Comparison of ENCODE assay signal across 14 cellular contexts in genomic region chr16:50617630-50618184, GRCh38.
DNase-seq lines count a peak whose midpoint lies in the region; ATAC-seq, FAIRE-seq and TF ChIP-seq lines count a peak whose summit lies in the region.
"Had no signal": no experiment of that assay in that cellular context is flagged by ENCODE, and none has a peak within 500 bp of the region (broad histone marks: within the 10 kb centered on the region; RNA-seq: fewer than 3 reads in every experiment).

No MANE protein-coding gene starts in this region.

- no peak for DNase-seq in CD4-positive, alpha-beta T cell
- no peak for DNase-seq in astrocyte (ENCODE audit: low read depth)
- no peak for DNase-seq in sigmoid colon
- DNase-seq in AG08396 (ENCODE audit: low spot score) = no peak
- DNase-seq in GF-D8 (lab: John Stamatoyannopoulos, UW) = no peak
- no peak for DNase-seq in OCI-M2 (lab: John Stamatoyannopoulos, UW; ENCODE audit: unreplicated experiment)
- DNase-seq: CD4-positive, alpha-beta memory T cell; DMS79 treated with DMSO at 0.1 percent for 48 hours; KBM-7; NCI-H146; NCI-H2081; NCI-H510A had no signal

- TF ChIP-seq EP300 in sigmoid colon (IDR thresholded peaks at IDR 0.05) = no peak

- H3K9me3 ChIP-seq in CD4-positive, alpha-beta T cell (ENCODE audit: control insufficient read depth, low read length) = no peaks in the 10 kb centered on the region
- H3K9me3 ChIP-seq in astrocyte (ENCODE audit: insufficient read depth, low read depth, low read length) = peaks cover 2% of the 10 kb centered on the region
- H3K9me3 ChIP-seq in liver (ENCODE audit: control insufficient read depth in 4 of 4, low read length in 3 of 4) = no peaks in the 10 kb centered on the region
- H3K9me3 ChIP-seq in sigmoid colon = no peaks in the 10 kb centered on the region

- no peaks in the 10 kb centered on the region for H4K20me1 ChIP-seq in astrocyte (ENCODE audit: insufficient read depth, low read length)

- no peaks in the 10 kb centered on the region for H3K79me2 ChIP-seq in astrocyte (ENCODE audit: insufficient read depth, low read length)

- peaks cover 9% of the 10 kb centered on the region for H3K4me1 ChIP-seq in astrocyte (ENCODE audit: insufficient read depth, low read length)
- H3K4me1 ChIP-seq in liver (ENCODE audit: control insufficient read depth in 4 of 4, insufficient read depth in 4 of 4, low read length in 3 of 4) = peaks cover 4 to 15% (median 9%) of the 10 kb centered on the region in 4 donors
- peaks cover 0 to 69% (median 66%) of the 10 kb centered on the region in 4 donors for H3K4me1 ChIP-seq in sigmoid colon

- intact Hi-C loops in CD4-positive, alpha-beta T cell (cut with DNase I, micrococcal nuclease) = no loop called here
- intact Hi-C loops in sigmoid colon (cut with DNase I) = loop anchor here (2.0 to 5.0 kb wide), 3 partner anchors 15 to 69 kb away; partner anchors contain the start of gene NKD1

- H3K4me3 Mint-ChIP-seq in CD4-positive, alpha-beta T cell = no peak overlapping the region
- H3K4me3 Mint-ChIP-seq in astrocyte (ENCODE audit: unreplicated experiment) = no peak overlapping the region
- H3K4me3 Mint-ChIP-seq: CD4-positive, alpha-beta memory T cell; GM23338 had no signal

- H3K27me3 ChIP-seq in CD4-positive, alpha-beta T cell (ENCODE audit: control insufficient read depth, insufficient read depth, low read length) = no peaks in the 10 kb centered on the region
- H3K27me3 ChIP-seq in astrocyte (ENCODE audit: insufficient read depth, low read length) (no peaks in the 10 kb centered on the region), liver (ENCODE audit: control insufficient read depth in 4 of 4, insufficient read depth in 4 of 4, low read length in 3 of 4) (no peaks in the 10 kb centered on the region), sigmoid colon (no peaks in the 10 kb centered on the region)

- CTCF ChIA-PET in CD4-positive, alpha-beta T cell (lab: Charles Lee) = no interaction called here

- H3K27ac ChIP-seq in CD4-positive, alpha-beta T cell (ENCODE audit: low read depth, low read length) = no peak overlapping the region
- H3K27ac ChIP-seq in astrocyte (ENCODE audit: low read depth, low read length) (no peak overlapping the region), liver (ENCODE audit: low read depth in 1 of 2, low read length in 2 of 2) (peak overlapping the region in 1 of 2 donors; percentile 10), sigmoid colon (peak overlapping the region; percentile 81 to 94 (median 90))

- peaks cover 32% of the 10 kb centered on the region for H3K4me1 Mint-ChIP-seq in CD4-positive, alpha-beta T cell (ENCODE audit: low read depth)
- H3K4me1 Mint-ChIP-seq in astrocyte (ENCODE audit: low read depth, unreplicated experiment) = peaks cover 19% of the 10 kb centered on the region

- FAIRE-seq in astrocyte (lab: Jason Lieb, UNC) = no peak

- H3K36me3 ChIP-seq in astrocyte (ENCODE audit: insufficient read depth, low read length) (no peaks in the 10 kb centered on the region), liver (ENCODE audit: control insufficient read depth in 4 of 4, insufficient read depth in 3 of 4, low read depth in 1 of 4, low read length in 3 of 4) (no peaks in the 10 kb centered on the region), sigmoid colon (no peaks in the 10 kb centered on the region)

- peak overlapping the region; percentile 10 for H3K27ac Mint-ChIP-seq in CD4-positive, alpha-beta T cell
- no peak overlapping the region for H3K27ac Mint-ChIP-seq in astrocyte (ENCODE audit: unreplicated experiment)

- POLR2A ChIA-PET in CD4-positive, alpha-beta T cell (lab: Charles Lee) = interaction anchor here (1.1 kb wide), 1 partner anchor 8 kb away, joined by 3 read pairs; no protein-coding TSS in a partner anchor

- no peak for ATAC-seq in CD4-positive, alpha-beta T cell (ENCODE audit: poor library complexity)

- H3K9me3 Mint-ChIP-seq in CD4-positive, alpha-beta T cell = no peaks in the 10 kb centered on the region
- H3K9me3 Mint-ChIP-seq in astrocyte (ENCODE audit: unreplicated experiment) = no peaks in the 10 kb centered on the region
- H3K9me3 Mint-ChIP-seq: CD4-positive, alpha-beta memory T cell; GM23338 had no signal

- H3K9ac ChIP-seq in astrocyte (ENCODE audit: low read length) = no peak overlapping the region
- no peak overlapping the region for H3K9ac ChIP-seq in liver (ENCODE audit: low read depth in 1 of 2, low read length in 2 of 2)

- WGBS in liver = 69% methylated on average over 2 of the region's 2 CpGs
- WGBS in sigmoid colon, 2 donors = 93 to 97% methylated on average over 2 of the region's 2 CpGs

- no peak for TF ChIP-seq POLR2A in sigmoid colon (IDR thresholded peaks at IDR 0.05)

- no peaks in the 10 kb centered on the region for H3K27me3 Mint-ChIP-seq in CD4-positive, alpha-beta T cell
- peaks cover 16% of the 10 kb centered on the region for H3K27me3 Mint-ChIP-seq in astrocyte (ENCODE audit: low read depth, unreplicated experiment)
- H3K27me3 Mint-ChIP-seq: CD4-positive, alpha-beta memory T cell had no signal

- H3K4me3 ChIP-seq in astrocyte (ENCODE audit: insufficient read depth, low read depth, low read length) (no peak overlapping the region), liver (ENCODE audit: low read depth in 1 of 3, low read length in 3 of 3) (no peak overlapping the region), sigmoid colon (no peak overlapping the region)
- H3K4me3 ChIP-seq: GM23338 had no signal

- H2AFZ ChIP-seq in astrocyte (ENCODE audit: low read depth, low read length) = no peak overlapping the region
- H2AFZ ChIP-seq: GM23338 had no signal

- H3K4me2 ChIP-seq in astrocyte (ENCODE audit: low read length) = peak overlapping the region; percentile 12
- H3K4me2 ChIP-seq: GM23338 had no signal

- TF ChIP-seq RAD21 in liver (IDR thresholded peaks at IDR 0.05) = no peak

- no peak for TF ChIP-seq CTCF in CD4-positive, alpha-beta T cell (IDR thresholded peaks at IDR 0.05)
- TF ChIP-seq CTCF in astrocyte (IDR thresholded peaks at IDR 0.05; ENCODE audit: insufficient read depth, low read depth, low read length) (no peak), liver (IDR thresholded peaks at IDR 0.05; ENCODE audit: low read depth, low read length, missing input control) (no peak), sigmoid colon (IDR thresholded peaks at IDR 0.05) (no peak)

- peaks cover 5% of the 10 kb centered on the region for H3K36me3 Mint-ChIP-seq in CD4-positive, alpha-beta T cell (ENCODE audit: low read depth)
- no peaks in the 10 kb centered on the region for H3K36me3 Mint-ChIP-seq in astrocyte (ENCODE audit: low read depth, unreplicated experiment)
- H3K36me3 Mint-ChIP-seq: CD4-positive, alpha-beta memory T cell had no signal

TF ChIP-seq in liver, 16 proteins besides CTCF, POLR2A, EP300 and RAD21:
- peak; percentile 33 for TF ChIP-seq SP1 (IDR thresholded peaks at IDR 0.05)
- no peak for TF ChIP-seq JUND (IDR thresholded peaks at IDR 0.05)
- TF ChIP-seq YY1 (IDR thresholded peaks at IDR 0.05) = no peak
- peak; percentile 19 for TF ChIP-seq HNF4G (IDR thresholded peaks at IDR 0.05)
- TF ChIP-seq RXRA (IDR thresholded peaks at IDR 0.05) = peak in 1 of 2 donors; percentile 6
- TF ChIP-seq HNF4A (conservative IDR thresholded peaks at IDR 0.05) = peak in 1 of 2 donors; percentile 67

Comparison
In these comparisons a context has a peak if more than half of its experiments do, and no peak if none do; other contexts are left out.
1. H3K27ac ChIP-seq: peak in sigmoid colon (4 of 4); none in CD4-positive, alpha-beta T cell (single experiment) and astrocyte (single experiment).